14 cellular contexts compared by ENCODE assay signal in the genomic region with DNA sequence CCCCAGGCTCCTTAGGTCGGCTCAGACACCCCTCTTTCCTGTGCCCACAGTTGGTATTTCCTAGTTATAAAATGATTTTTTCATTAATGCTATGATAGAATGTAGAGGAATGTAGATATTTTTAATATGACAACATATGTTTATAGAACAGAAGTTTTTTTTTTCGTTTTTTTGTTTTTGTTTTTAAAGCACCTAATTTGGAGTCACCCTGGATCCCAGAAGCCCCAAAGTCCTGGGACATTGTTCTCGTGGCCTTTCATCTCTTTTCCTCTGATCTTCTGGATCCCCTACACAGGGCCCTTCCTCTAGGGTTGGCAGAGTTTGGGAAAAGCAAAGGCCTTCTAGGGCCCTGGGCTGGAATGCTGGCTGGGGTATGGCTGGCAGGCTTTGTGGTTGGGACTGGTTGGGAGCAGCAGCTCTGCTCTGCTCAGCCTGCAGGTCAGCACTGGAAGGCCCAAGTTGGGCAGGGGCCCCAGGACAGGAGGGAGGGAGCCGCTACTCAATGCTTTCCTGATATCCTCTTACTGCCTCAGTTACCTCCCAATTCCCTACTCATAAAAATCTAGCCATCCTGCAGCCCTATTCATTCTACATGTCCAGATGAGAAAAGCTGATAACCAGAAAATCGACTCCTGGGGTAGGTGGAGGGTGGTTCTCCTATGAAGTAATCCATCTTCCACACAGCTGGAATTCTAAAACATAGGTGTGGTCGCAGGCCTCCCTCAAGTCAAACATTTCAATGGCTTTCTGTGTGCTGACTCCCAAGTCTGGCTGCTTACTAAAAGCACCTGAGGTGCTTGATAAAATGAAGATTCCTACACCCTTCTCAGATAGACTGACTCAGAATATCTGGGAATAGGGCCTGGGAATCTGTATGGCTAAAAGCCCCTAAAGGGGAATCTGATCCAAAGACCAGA. TPM values are rescaled to one million over a fixed set of nuclear protein-coding genes. Genes with fewer than 3 reads are reported as not detected.
DNase-seq lines count a peak whose midpoint lies in the region; FAIRE-seq and TF ChIP-seq lines count a peak whose summit lies in the region.
"Had no signal": no experiment of that assay in that cellular context is flagged by ENCODE, and none has a peak within 500 bp of the region (broad histone marks: within the 10 kb centered on the region; RNA-seq: fewer than 3 reads in every experiment).

No MANE protein-coding gene starts in this region.

- no peak for FAIRE-seq in kidney (lab: Jason Lieb, UNC)
- FAIRE-seq: D721Med had no signal

- CTCF ChIA-PET in activated CD4-positive, alpha-beta memory T cell treated with anti-CD3 and anti-CD28 coated beads, Interleukin-2, amount 10 ng/mL, durations not matched to agents 7 days and 5 days (lab: Charles Lee): interaction anchor here (1.8 kb wide), 1 partner anchor 11 kb away, joined by 4 read pairs; no protein-coding TSS in a partner anchor

- no peaks in the 10 kb centered on the region for H3K27me3 ChIP-seq in stomach smooth muscle (ENCODE audit: control insufficient read depth in 1 of 2, insufficient read depth in 2 of 2, low read length in 2 of 2)

- H3K9me3 Mint-ChIP-seq in activated CD4-positive, alpha-beta memory T cell treated with anti-CD3 and anti-CD28 coated beads, Interleukin-2, amount 10 ng/mL, durations not matched to agents 7 days and 5 days: no peaks in the 10 kb centered on the region
- H3K9me3 Mint-ChIP-seq: activated CD4-positive, alpha-beta memory T cell treated with anti-CD3 and anti-CD28 coated beads for 36 hours; activated naive CD4-positive, alpha-beta T cell treated with anti-CD3 and anti-CD28 coated beads, Interleukin-2, amount 50 U/mL, for 24 hours had no signal

- no peak overlapping the region for H3K27ac Mint-ChIP-seq in activated CD4-positive, alpha-beta memory T cell treated with anti-CD3 and anti-CD28 coated beads, Interleukin-2, amount 10 ng/mL, durations not matched to agents 7 days and 5 days
- H3K27ac Mint-ChIP-seq: activated CD4-positive, alpha-beta memory T cell treated with anti-CD3 and anti-CD28 coated beads for 36 hours; activated naive CD4-positive, alpha-beta T cell treated with anti-CD3 and anti-CD28 coated beads, Interleukin-2, amount 50 U/mL, for 24 hours had no signal

- POLR2A ChIA-PET in activated CD4-positive, alpha-beta memory T cell treated with anti-CD3 and anti-CD28 coated beads, Interleukin-2, amount 10 ng/mL, durations not matched to agents 7 days and 5 days (lab: Charles Lee): no interaction called here

- peaks cover 0 to 5% of the 10 kb centered on the region in 2 donors for H3K36me3 ChIP-seq in stomach smooth muscle (ENCODE audit: control insufficient read depth in 2 of 2, insufficient read depth in 2 of 2, low read length in 2 of 2)
- no peaks in the 10 kb centered on the region for H3K36me3 ChIP-seq in kidney (ENCODE audit: control insufficient read depth in 1 of 2, insufficient read depth in 2 of 2, low read length in 2 of 2)

- no peak overlapping the region for H3K4me3 Mint-ChIP-seq in activated CD4-positive, alpha-beta memory T cell treated with anti-CD3 and anti-CD28 coated beads, Interleukin-2, amount 10 ng/mL, durations not matched to agents 7 days and 5 days
- H3K4me3 Mint-ChIP-seq: activated CD4-positive, alpha-beta memory T cell treated with anti-CD3 and anti-CD28 coated beads for 36 hours; activated naive CD4-positive, alpha-beta T cell treated with anti-CD3 and anti-CD28 coated beads, Interleukin-2, amount 50 U/mL, for 24 hours had no signal

- H3K4me1 ChIP-seq in stomach smooth muscle (ENCODE audit: control insufficient read depth, insufficient read depth, low read length) (peaks cover 59% of the 10 kb centered on the region), kidney (ENCODE audit: control insufficient read depth in 1 of 2, insufficient read depth in 1 of 2, low read depth in 1 of 2, low read length in 2 of 2) (peaks cover 12 to 14% of the 10 kb centered on the region in 2 donors)

- peaks cover 13% of the 10 kb centered on the region for H3K27me3 Mint-ChIP-seq in activated CD4-positive, alpha-beta memory T cell treated with anti-CD3 and anti-CD28 coated beads, Interleukin-2, amount 10 ng/mL, durations not matched to agents 7 days and 5 days

- peak; percentile 68 for DNase-seq in GM03348 (ENCODE audit: low spot score)
- peak; percentile 52 for DNase-seq in SW480 (ENCODE audit: low spot score)
- peak; percentile 36 for DNase-seq in kidney glomerular epithelial cell (lab: John Stamatoyannopoulos, UW)
- DNase-seq in activated CD4-positive, alpha-beta T cell treated with anti-CD3 and anti-CD28 coated beads, Interleukin-2, amount 50 U/mL, for 1 hour: no peak
- no peak for DNase-seq in kidney
- no peak for DNase-seq in stimulated activated naive CD4-positive, alpha-beta T cell treated with Interleukin-2 at 50 U/mL for 16 hours (lab: John Stamatoyannopoulos, UW)
- DNase-seq in activated CD4-positive, alpha-beta memory T cell treated with anti-CD3 and anti-CD28 coated beads, Interleukin-2, amount 10 ng/mL, durations not matched to agents 7 days and 5 days: no peak
- DNase-seq: activated CD4-positive, alpha-beta memory T cell treated with anti-CD3 and anti-CD28 coated beads for 36 hours; effector CD8-positive, alpha-beta T cell; stimulated activated CD4-positive, alpha-beta T cell treated with anti-CD3 and anti-CD28 coated beads, Interleukin-2, amount 100 ng/mL, for 48 hours; substantia nigra had no signal

- H3K4me3 ChIP-seq in stomach smooth muscle (ENCODE audit: low read length in 2 of 2): peak overlapping the region in 1 of 2 donors; percentile 5
- H3K4me3 ChIP-seq in kidney (ENCODE audit: low read length in 2 of 2): no peak overlapping the region

- H3K9ac ChIP-seq in stomach smooth muscle (ENCODE audit: low read length in 2 of 2): peak overlapping the region in 1 of 2 donors; percentile 18
- H3K9ac ChIP-seq in kidney (ENCODE audit: low read length in 2 of 2): no peak overlapping the region

- H3K36me3 Mint-ChIP-seq in activated CD4-positive, alpha-beta memory T cell treated with anti-CD3 and anti-CD28 coated beads, Interleukin-2, amount 10 ng/mL, durations not matched to agents 7 days and 5 days (ENCODE audit: low read depth): no peaks in the 10 kb centered on the region
- H3K36me3 Mint-ChIP-seq: activated CD4-positive, alpha-beta memory T cell treated with anti-CD3 and anti-CD28 coated beads for 36 hours; activated naive CD4-positive, alpha-beta T cell treated with anti-CD3 and anti-CD28 coated beads, Interleukin-2, amount 50 U/mL, for 24 hours had no signal

- intact Hi-C loops in kidney (cut with DNase I): no loop called here

- H3K9me3 ChIP-seq in stomach smooth muscle (ENCODE audit: control insufficient read depth in 2 of 2, low read length in 2 of 2) (no peaks in the 10 kb centered on the region), kidney (ENCODE audit: control insufficient read depth in 1 of 2, low read length in 2 of 2) (no peaks in the 10 kb centered on the region)

- H3K4me1 Mint-ChIP-seq in activated CD4-positive, alpha-beta memory T cell treated with anti-CD3 and anti-CD28 coated beads, Interleukin-2, amount 10 ng/mL, durations not matched to agents 7 days and 5 days: no peaks in the 10 kb centered on the region
- H3K4me1 Mint-ChIP-seq: activated naive CD4-positive, alpha-beta T cell treated with anti-CD3 and anti-CD28 coated beads, Interleukin-2, amount 50 U/mL, for 24 hours had no signal

- H3K27ac ChIP-seq in stomach smooth muscle (ENCODE audit: low read length) (peak overlapping the region; percentile 67), kidney (ENCODE audit: low read depth in 2 of 2, low read length in 2 of 2) (peak overlapping the region in 1 of 2 donors; percentile 14)

- no peak for TF ChIP-seq CTCF in kidney (IDR thresholded peaks at IDR 0.05; ENCODE audit: borderline replicate concordance, extremely low read depth, insufficient read depth)

RNA-seq across cellular contexts. Expression of gene IRAG1, which starts 26.3 kb away (rescaled TPM):
- 38.1 TPM for total RNA-seq in kidney
- polyA plus RNA-seq in kidney (ENCODE audit: insufficient read depth, low read depth, low replicate concordance): 7.0 TPM
- total RNA-seq in activated CD4-positive, alpha-beta memory T cell treated with anti-CD3 and anti-CD28 coated beads, Interleukin-2, amount 10 ng/mL, durations not matched to agents 7 days and 5 days: under 1 TPM in 1 of 2 experiments, not detected in 1; 0.08 TPM
- total RNA-seq: activated CD4-positive, alpha-beta memory T cell treated with anti-CD3 and anti-CD28 coated beads for 36 hours had no signal

Comparison
In these comparisons a context has a peak if more than half of its experiments do, and no peak if none do; other contexts are left out.
1. DNase-seq: peak in GM03348 (single experiment), SW480 (single experiment) and kidney glomerular epithelial cell (single experiment); none in activated CD4-positive, alpha-beta T cell treated with anti-CD3 and anti-CD28 coated beads, Interleukin-2, amount 50 U/mL, for 1 hour (single experiment), kidney (single experiment), stimulated activated naive CD4-positive, alpha-beta T cell treated with Interleukin-2 at 50 U/mL for 16 hours (single experiment) and activated CD4-positive, alpha-beta memory T cell treated with anti-CD3 and anti-CD28 coated beads, Interleukin-2, amount 10 ng/mL, durations not matched to agents 7 days and 5 days (single experiment).
2. RNA of gene IRAG1, which starts 26.3 kb away (total RNA-seq): 38.1 TPM in kidney (single experiment); 0.08 TPM in activated CD4-positive, alpha-beta memory T cell treated with anti-CD3 and anti-CD28 coated beads, Interleukin-2, amount 10 ng/mL, durations not matched to agents 7 days and 5 days; every median in the first group is over 10 times any median in the second.